1 cellular context compared by ENCODE assay signal in the genomic region with DNA sequence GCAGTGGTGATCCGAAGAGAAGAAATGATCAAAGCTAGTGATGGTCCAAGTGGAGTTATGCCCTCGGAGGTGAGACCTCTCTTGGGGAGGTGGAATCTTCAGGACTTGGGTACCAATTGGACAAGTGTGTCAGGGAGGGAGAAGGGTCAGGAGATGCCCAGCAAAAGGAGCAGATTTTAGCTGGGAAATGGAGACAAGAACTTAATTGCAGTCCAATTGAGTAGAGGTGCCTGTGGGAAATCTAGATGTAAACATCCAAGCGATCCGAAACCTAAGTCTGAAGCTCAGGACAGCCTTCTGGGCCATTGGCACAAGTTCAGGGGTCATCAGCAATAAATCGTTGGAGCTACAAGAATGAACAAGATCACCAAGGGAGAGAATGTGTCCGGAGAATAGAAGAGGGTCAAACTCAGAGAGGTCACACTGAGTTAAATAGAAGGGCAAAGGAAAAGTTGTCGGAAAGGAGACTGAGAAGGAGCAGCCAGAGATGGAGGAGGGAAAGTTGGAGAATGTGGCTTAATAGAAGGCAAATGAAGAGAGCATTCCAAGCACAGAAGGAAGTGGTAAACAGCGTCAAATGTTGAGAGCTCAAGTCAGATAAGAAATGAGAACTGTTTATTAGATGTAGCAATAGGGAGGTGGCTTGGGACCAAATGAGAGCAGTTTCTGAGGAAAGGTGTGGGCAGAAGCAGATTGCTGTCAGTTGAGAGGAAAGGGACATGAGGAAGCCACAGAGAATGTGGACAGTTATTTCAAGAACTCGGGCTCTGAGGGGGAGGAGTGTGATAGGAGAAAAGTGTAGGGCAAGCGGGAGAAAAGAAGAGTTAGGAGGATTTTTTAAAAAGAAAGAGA.
A peak's percentile ranks its signal among the peaks of the same experiment; 100 is the strongest.
TF ChIP-seq lines count a peak whose summit lies in the region.

No MANE protein-coding gene starts in this region.

TF ChIP-seq in K562, 482 proteins besides CTCF, POLR2A, EP300 and RAD21 (continued from another document and continues in another):
- TF ChIP-seq SAFB (IDR thresholded peaks at IDR 0.05; ENCODE audit: borderline replicate concordance, low read depth, low read length), result no peak
- TF ChIP-seq, protein P1, sequence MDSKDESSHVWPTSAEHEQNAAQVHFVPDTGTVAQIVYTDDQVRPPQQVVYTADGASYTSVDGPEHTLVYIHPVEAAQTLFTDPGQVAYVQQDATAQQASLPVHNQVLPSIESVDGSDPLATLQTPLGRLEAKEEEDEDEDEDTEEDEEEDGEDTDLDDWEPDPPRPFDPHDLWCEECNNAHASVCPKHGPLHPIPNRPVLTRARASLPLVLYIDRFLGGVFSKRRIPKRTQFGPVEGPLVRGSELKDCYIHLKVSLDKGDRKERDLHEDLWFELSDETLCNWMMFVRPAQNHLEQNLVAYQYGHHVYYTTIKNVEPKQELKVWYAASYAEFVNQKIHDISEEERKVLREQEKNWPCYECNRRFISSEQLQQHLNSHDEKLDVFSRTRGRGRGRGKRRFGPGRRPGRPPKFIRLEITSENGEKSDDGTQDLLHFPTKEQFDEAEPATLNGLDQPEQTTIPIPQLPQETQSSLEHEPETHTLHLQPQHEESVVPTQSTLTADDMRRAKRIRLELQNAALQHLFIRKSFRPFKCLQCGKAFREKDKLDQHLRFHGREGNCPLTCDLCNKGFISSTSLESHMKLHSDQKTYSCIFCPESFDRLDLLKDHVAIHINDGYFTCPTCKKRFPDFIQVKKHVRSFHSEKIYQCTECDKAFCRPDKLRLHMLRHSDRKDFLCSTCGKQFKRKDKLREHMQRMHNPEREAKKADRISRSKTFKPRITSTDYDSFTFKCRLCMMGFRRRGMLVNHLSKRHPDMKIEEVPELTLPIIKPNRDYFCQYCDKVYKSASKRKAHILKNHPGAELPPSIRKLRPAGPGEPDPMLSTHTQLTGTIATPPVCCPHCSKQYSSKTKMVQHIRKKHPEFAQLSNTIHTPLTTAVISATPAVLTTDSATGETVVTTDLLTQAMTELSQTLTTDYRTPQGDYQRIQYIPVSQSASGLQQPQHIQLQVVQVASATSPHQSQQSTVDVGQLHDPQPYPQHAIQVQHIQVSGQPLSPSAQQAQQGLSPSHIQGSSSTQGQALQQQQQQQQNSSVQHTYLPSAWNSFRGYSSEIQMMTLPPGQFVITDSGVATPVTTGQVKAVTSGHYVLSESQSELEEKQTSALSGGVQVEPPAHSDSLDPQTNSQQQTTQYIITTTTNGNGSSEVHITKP (IDR thresholded peaks at IDR 0.05; ENCODE audit: partially characterized antibody), result no peak
- TF ChIP-seq, protein P2, sequence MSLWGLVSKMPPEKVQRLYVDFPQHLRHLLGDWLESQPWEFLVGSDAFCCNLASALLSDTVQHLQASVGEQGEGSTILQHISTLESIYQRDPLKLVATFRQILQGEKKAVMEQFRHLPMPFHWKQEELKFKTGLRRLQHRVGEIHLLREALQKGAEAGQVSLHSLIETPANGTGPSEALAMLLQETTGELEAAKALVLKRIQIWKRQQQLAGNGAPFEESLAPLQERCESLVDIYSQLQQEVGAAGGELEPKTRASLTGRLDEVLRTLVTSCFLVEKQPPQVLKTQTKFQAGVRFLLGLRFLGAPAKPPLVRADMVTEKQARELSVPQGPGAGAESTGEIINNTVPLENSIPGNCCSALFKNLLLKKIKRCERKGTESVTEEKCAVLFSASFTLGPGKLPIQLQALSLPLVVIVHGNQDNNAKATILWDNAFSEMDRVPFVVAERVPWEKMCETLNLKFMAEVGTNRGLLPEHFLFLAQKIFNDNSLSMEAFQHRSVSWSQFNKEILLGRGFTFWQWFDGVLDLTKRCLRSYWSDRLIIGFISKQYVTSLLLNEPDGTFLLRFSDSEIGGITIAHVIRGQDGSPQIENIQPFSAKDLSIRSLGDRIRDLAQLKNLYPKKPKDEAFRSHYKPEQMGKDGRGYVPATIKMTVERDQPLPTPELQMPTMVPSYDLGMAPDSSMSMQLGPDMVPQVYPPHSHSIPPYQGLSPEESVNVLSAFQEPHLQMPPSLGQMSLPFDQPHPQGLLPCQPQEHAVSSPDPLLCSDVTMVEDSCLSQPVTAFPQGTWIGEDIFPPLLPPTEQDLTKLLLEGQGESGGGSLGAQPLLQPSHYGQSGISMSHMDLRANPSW (CRISPR knock-in tag; IDR thresholded peaks at IDR 0.05), result no peak
- TF ChIP-seq ARHGAP35 (IDR thresholded peaks at IDR 0.05; ENCODE audit: partially characterized antibody), result no peak
- peak; percentile 75 for TF ChIP-seq POLR2H (tag; IDR thresholded peaks at IDR 0.05; ENCODE audit: low read depth)
- no peak for TF ChIP-seq PRMT5 (CRISPR knock-in tag; IDR thresholded peaks at IDR 0.05)
- TF ChIP-seq, protein P3, sequence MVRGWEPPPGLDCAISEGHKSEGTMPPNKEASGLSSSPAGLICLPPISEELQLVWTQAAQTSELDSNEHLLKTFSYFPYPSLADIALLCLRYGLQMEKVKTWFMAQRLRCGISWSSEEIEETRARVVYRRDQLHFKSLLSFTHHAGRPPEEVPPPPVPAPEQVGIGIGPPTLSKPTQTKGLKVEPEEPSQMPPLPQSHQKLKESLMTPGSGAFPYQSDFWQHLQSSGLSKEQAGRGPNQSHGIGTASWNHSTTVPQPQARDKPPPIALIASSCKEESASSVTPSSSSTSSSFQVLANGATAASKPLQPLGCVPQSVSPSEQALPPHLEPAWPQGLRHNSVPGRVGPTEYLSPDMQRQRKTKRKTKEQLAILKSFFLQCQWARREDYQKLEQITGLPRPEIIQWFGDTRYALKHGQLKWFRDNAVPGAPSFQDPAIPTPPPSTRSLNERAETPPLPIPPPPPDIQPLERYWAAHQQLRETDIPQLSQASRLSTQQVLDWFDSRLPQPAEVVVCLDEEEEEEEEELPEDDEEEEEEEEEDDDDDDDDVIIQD (CRISPR knock-in tag; IDR thresholded peaks at IDR 0.05), result no peak
- TF ChIP-seq, protein P4, sequence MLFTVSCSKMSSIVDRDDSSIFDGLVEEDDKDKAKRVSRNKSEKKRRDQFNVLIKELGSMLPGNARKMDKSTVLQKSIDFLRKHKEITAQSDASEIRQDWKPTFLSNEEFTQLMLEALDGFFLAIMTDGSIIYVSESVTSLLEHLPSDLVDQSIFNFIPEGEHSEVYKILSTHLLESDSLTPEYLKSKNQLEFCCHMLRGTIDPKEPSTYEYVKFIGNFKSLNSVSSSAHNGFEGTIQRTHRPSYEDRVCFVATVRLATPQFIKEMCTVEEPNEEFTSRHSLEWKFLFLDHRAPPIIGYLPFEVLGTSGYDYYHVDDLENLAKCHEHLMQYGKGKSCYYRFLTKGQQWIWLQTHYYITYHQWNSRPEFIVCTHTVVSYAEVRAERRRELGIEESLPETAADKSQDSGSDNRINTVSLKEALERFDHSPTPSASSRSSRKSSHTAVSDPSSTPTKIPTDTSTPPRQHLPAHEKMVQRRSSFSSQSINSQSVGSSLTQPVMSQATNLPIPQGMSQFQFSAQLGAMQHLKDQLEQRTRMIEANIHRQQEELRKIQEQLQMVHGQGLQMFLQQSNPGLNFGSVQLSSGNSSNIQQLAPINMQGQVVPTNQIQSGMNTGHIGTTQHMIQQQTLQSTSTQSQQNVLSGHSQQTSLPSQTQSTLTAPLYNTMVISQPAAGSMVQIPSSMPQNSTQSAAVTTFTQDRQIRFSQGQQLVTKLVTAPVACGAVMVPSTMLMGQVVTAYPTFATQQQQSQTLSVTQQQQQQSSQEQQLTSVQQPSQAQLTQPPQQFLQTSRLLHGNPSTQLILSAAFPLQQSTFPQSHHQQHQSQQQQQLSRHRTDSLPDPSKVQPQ (CRISPR knock-in tag; IDR thresholded peaks at IDR 0.05; ENCODE audit: borderline replicate concordance), result no peak
- TF ChIP-seq POLR3A (IDR thresholded peaks at IDR 0.05; ENCODE audit: borderline replicate concordance, extremely low read depth, insufficient read depth, insufficient read length), result no peak
- TF ChIP-seq HDAC1 (IDR thresholded peaks at IDR 0.05), result no peak
- TF ChIP-seq POLR2G (IDR thresholded peaks at IDR 0.05; ENCODE audit: low read depth, low read length), result no peak
- TF ChIP-seq ZNF766 (CRISPR knock-in tag; conservative IDR thresholded peaks at IDR 0.05), result peak; percentile 74
- TF ChIP-seq HMGN3 (IDR thresholded peaks at IDR 0.05; ENCODE audit: borderline replicate concordance, extremely low read depth, insufficient read length, low read depth, low read length), result no peak
- no peak for TF ChIP-seq NUFIP1 (IDR thresholded peaks at IDR 0.05; ENCODE audit: partially characterized antibody)
- no peak for TF ChIP-seq HEY1 (CRISPR knock-in tag; IDR thresholded peaks at IDR 0.05; ENCODE audit: borderline replicate concordance)
- no peak for TF ChIP-seq NONO (IDR thresholded peaks at IDR 0.05; ENCODE audit: low read depth in 2 of 2, low read length in 1 of 2)
- no peak for TF ChIP-seq NFIC (IDR thresholded peaks at IDR 0.05)
- TF ChIP-seq FUS (optimal IDR thresholded peaks at IDR 0.05; ENCODE audit: low read depth, low read length), result no peak
- TF ChIP-seq ATF7 (IDR thresholded peaks at IDR 0.05), result 0 out of 2 replicates have a peak, but pooled peaks have one; percentile 15
- TF ChIP-seq, protein P5, sequence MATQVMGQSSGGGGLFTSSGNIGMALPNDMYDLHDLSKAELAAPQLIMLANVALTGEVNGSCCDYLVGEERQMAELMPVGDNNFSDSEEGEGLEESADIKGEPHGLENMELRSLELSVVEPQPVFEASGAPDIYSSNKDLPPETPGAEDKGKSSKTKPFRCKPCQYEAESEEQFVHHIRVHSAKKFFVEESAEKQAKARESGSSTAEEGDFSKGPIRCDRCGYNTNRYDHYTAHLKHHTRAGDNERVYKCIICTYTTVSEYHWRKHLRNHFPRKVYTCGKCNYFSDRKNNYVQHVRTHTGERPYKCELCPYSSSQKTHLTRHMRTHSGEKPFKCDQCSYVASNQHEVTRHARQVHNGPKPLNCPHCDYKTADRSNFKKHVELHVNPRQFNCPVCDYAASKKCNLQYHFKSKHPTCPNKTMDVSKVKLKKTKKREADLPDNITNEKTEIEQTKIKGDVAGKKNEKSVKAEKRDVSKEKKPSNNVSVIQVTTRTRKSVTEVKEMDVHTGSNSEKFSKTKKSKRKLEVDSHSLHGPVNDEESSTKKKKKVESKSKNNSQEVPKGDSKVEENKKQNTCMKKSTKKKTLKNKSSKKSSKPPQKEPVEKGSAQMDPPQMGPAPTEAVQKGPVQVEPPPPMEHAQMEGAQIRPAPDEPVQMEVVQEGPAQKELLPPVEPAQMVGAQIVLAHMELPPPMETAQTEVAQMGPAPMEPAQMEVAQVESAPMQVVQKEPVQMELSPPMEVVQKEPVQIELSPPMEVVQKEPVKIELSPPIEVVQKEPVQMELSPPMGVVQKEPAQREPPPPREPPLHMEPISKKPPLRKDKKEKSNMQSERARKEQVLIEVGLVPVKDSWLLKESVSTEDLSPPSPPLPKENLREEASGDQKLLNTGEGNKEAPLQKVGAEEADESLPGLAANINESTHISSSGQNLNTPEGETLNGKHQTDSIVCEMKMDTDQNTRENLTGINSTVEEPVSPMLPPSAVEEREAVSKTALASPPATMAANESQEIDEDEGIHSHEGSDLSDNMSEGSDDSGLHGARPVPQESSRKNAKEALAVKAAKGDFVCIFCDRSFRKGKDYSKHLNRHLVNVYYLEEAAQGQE (CRISPR knock-in tag; IDR thresholded peaks at IDR 0.05; ENCODE audit: low read depth), result no peak
- no peak for TF ChIP-seq RFX7 (CRISPR knock-in tag; IDR thresholded peaks at IDR 0.05)
- no peak for TF ChIP-seq FOXM1 (IDR thresholded peaks at IDR 0.05; ENCODE audit: low read depth)
- no peak for TF ChIP-seq FOXM1 (CRISPR knock-in tag; IDR thresholded peaks at IDR 0.05; ENCODE audit: low read depth)
- TF ChIP-seq ZNF3 (CRISPR knock-in tag; IDR thresholded peaks at IDR 0.05), result no peak
- TF ChIP-seq, protein P6, sequence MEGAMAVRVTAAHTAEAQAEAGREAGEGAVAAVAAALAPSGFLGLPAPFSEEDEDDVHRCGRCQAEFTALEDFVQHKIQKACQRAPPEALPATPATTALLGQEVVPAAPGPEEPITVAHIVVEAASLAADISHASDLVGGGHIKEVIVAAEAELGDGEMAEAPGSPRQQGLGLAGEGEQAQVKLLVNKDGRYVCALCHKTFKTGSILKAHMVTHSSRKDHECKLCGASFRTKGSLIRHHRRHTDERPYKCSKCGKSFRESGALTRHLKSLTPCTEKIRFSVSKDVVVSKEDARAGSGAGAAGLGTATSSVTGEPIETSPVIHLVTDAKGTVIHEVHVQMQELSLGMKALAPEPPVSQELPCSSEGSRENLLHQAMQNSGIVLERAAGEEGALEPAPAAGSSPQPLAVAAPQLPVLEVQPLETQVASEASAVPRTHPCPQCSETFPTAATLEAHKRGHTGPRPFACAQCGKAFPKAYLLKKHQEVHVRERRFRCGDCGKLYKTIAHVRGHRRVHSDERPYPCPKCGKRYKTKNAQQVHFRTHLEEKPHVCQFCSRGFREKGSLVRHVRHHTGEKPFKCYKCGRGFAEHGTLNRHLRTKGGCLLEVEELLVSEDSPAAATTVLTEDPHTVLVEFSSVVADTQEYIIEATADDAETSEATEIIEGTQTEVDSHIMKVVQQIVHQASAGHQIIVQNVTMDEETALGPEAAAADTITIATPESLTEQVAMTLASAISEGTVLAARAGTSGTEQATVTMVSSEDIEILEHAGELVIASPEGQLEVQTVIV (CRISPR knock-in tag; IDR thresholded peaks at IDR 0.05; ENCODE audit: borderline replicate concordance), result no peak
- TF ChIP-seq, protein P7, sequence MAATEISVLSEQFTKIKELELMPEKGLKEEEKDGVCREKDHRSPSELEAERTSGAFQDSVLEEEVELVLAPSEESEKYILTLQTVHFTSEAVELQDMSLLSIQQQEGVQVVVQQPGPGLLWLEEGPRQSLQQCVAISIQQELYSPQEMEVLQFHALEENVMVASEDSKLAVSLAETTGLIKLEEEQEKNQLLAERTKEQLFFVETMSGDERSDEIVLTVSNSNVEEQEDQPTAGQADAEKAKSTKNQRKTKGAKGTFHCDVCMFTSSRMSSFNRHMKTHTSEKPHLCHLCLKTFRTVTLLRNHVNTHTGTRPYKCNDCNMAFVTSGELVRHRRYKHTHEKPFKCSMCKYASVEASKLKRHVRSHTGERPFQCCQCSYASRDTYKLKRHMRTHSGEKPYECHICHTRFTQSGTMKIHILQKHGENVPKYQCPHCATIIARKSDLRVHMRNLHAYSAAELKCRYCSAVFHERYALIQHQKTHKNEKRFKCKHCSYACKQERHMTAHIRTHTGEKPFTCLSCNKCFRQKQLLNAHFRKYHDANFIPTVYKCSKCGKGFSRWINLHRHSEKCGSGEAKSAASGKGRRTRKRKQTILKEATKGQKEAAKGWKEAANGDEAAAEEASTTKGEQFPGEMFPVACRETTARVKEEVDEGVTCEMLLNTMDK (IDR thresholded peaks at IDR 0.05; ENCODE audit: borderline replicate concordance, insufficient read depth, low read depth, low read length, poor library complexity, severe bottlenecking), result no peak
- no peak for TF ChIP-seq SP2 (IDR thresholded peaks at IDR 0.05; ENCODE audit: extremely low read depth, low read depth, low read length, poor library complexity, severe bottlenecking)
- no peak for TF ChIP-seq EHMT2 (IDR thresholded peaks at IDR 0.05)
- peak; percentile 51 for TF ChIP-seq EGR1 (conservative IDR thresholded peaks at IDR 0.05)
- peak; percentile 69 for TF ChIP-seq SMARCA4 (IDR thresholded peaks at IDR 0.05)
- TF ChIP-seq PURB (CRISPR knock-in tag; IDR thresholded peaks at IDR 0.05; ENCODE audit: low read depth), result no peak
- no peak for TF ChIP-seq SRSF1 (IDR thresholded peaks at IDR 0.05; ENCODE audit: low read depth, low read length)
- TF ChIP-seq ZNF696 (CRISPR knock-in tag; conservative IDR thresholded peaks at IDR 0.05), result no peak
- no peak for TF ChIP-seq ZC3H8 (IDR thresholded peaks at IDR 0.05)
- TF ChIP-seq DDX20 (tag; IDR thresholded peaks at IDR 0.05; ENCODE audit: low read depth), result 0 out of 2 replicates have a peak, but pooled peaks have one; percentile 13
- TF ChIP-seq ILK (tag; IDR thresholded peaks at IDR 0.05; ENCODE audit: borderline replicate concordance, low read depth), result 0 out of 2 replicates have a peak, but pooled peaks have one; percentile 8
